Comparison of ENCODE assay signal across 17 cellular contexts in the genomic region with DNA sequence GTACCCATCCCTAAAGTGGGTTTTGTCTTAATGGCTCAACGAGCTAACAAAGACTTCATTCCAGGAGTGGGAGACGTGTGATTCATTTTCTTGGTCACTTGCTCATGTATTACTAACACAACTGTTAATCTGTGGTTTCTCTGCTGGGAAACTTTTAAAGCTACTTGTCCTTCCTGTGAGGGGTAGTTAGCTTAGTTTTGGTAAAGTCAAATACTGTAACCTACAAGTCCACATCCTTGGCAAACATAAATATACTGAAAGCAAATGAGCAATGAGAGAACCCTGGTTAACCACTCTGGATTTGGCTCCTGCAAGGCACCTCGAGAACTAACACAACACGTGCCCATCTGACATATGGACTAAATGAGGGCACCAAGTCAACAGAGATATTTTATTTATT. TPM values are rescaled to one million over a fixed set of nuclear protein-coding genes. Genes with fewer than 3 reads are reported as not detected.
DNase-seq lines count a peak whose midpoint lies in the region; ATAC-seq, FAIRE-seq and TF ChIP-seq lines count a peak whose summit lies in the region.
"Had no signal": no experiment of that assay in that cellular context is flagged by ENCODE, and none has a peak within 500 bp of the region (broad histone marks: within the 10 kb centered on the region; RNA-seq: fewer than 3 reads in every experiment).

No MANE protein-coding gene starts in this region.

- H3K9me3 ChIP-seq in HepG2 (ENCODE audit: low read length), result no peaks in the 10 kb centered on the region
- H3K9me3 ChIP-seq: esophagus muscularis mucosa, lower lobe of right lung, psoas muscle, tibial artery had no signal

- 32% methylated on average over 4 of the region's 4 CpGs for WGBS in HepG2 (ENCODE audit: low lambda C conversion rate)

- in situ Hi-C loops in HepG2 (cut with HindIII; ENCODE audit: extremely low pct_ligation_motif_present, low pct_unique_long_range_greater_than_20kb), result no loop called here

- TF ChIP-seq POLR2A in HepG2 (IDR thresholded peaks at IDR 0.05; ENCODE audit: insufficient read depth in 1 of 2, low read depth in 2 of 2, low read length in 2 of 2), result no peak

- no peak overlapping the region for H2AFZ ChIP-seq in HepG2 (ENCODE audit: low read length)

- no peaks in the 10 kb centered on the region for H3K36me3 ChIP-seq in HepG2 (replicated peaks in 1 of 2; ENCODE audit: control insufficient read depth in 1 of 2, insufficient read depth in 2 of 2, low read length in 2 of 2)
- H3K36me3 ChIP-seq: esophagus muscularis mucosa, lower lobe of right lung, tibial artery had no signal

- ATAC-seq in HG03095 (IDR thresholded peaks at IDR 0.05; ENCODE audit: unreplicated experiment) (no peak), GM19035 (IDR thresholded peaks at IDR 0.05; ENCODE audit: unreplicated experiment) (no peak), HepG2 (no peak)
- ATAC-seq: GM23338, lower lobe of right lung, psoas muscle, T-cell had no signal

- intact Hi-C loops in HepG2 (cut with micrococcal nuclease; ENCODE audit: unreplicated experiment), result loop anchor here (5.0 kb wide), 1 partner anchor 287 kb away; no protein-coding TSS in a partner anchor

- TF ChIP-seq EP300 in HepG2 (IDR thresholded peaks at IDR 0.05; ENCODE audit: low read depth in 2 of 2, low read length in 2 of 2), result no peak
- TF ChIP-seq EP300 in HepG2 (CRISPR knock-in tag; IDR thresholded peaks at IDR 0.05; ENCODE audit: borderline replicate concordance), result no peak

- H4K20me1 ChIP-seq in HepG2 (ENCODE audit: insufficient read depth, low read length), result no peaks in the 10 kb centered on the region

- TF ChIP-seq RAD21 in HepG2 (CRISPR knock-in tag; IDR thresholded peaks at IDR 0.05), result no peak

- DNase-seq in Daoy (ENCODE audit: low read depth), result peak; percentile 86
- DNase-seq in HTR-8/SVneo (ENCODE audit: insufficient read length, low spot score), result peak; percentile 60
- peak; percentile 89 for DNase-seq in astrocyte of the hippocampus (ENCODE audit: low read depth, low spot score)
- DNase-seq in myocyte (ENCODE audit: low read depth), result peak; percentile 69
- no peak for DNase-seq in HepG2 (ENCODE audit: low spot score)
- DNase-seq: anterior cingulate cortex, lower lobe of right lung, NCI-H526, psoas muscle, T-cell, tibial artery had no signal

- H3K79me2 ChIP-seq in HepG2 (ENCODE audit: insufficient read depth, low read length), result no peaks in the 10 kb centered on the region

- TF ChIP-seq CTCF in HepG2 (CRISPR knock-in tag; IDR thresholded peaks at IDR 0.05), result no peak

- no TSS peak for BruUV-seq in HepG2 (replicated peaks; lab: Mats Ljungman, UMichigan)

- POLR2A ChIA-PET in HepG2 (lab: Yijun Ruan, JAX), result no interaction called here

- H3K27me3 ChIP-seq in HepG2 (ENCODE audit: control insufficient read depth in 1 of 2, insufficient read depth in 2 of 2, low read length in 2 of 2), result peaks cover 0 to 3% of the 10 kb centered on the region in 2 experiments; a peak in 2 of 5 replicates

- no peak overlapping the region for H3K27ac ChIP-seq in HepG2 (ENCODE audit: extremely low read length, insufficient read depth, low read length)
- H3K27ac ChIP-seq: esophagus muscularis mucosa, lower lobe of right lung, psoas muscle, tibial artery had no signal

- CTCF ChIA-PET in HepG2 (lab: Yijun Ruan, JAX; ENCODE audit: low intra/inter-chr PET ratio, low total read pairs), result no interaction called here

- peak; percentile 58 for FAIRE-seq in HTR-8/SVneo (lab: Jason Lieb, UNC)
- FAIRE-seq in HepG2 (lab: Jason Lieb, UNC), result no peak

- H3K4me1 ChIP-seq in HepG2 (ENCODE audit: insufficient read depth, low read length), result peaks cover 11% of the 10 kb centered on the region
- H3K4me1 ChIP-seq: psoas muscle had no signal

- no peak overlapping the region for H3K9ac ChIP-seq in HepG2 (ENCODE audit: insufficient read depth, low read depth, low read length)

- no peak overlapping the region for H3K4me3 ChIP-seq in HepG2 (replicated peaks in 1 of 3; ENCODE audit: insufficient read depth in 1 of 3, low read depth in 2 of 3, low read length in 3 of 3)
- H3K4me3 ChIP-seq: esophagus muscularis mucosa, GM23338, lower lobe of right lung, psoas muscle, tibial artery had no signal

- no peak overlapping the region for H3K4me2 ChIP-seq in HepG2 (ENCODE audit: low read depth, low read length)
- H3K4me2 ChIP-seq: GM23338 had no signal

TF ChIP-seq in HepG2, 621 proteins besides CTCF, POLR2A, EP300 and RAD21:
- no peak for TF ChIP-seq DR1 (CRISPR knock-in tag; IDR thresholded peaks at IDR 0.05)
- TF ChIP-seq, protein P1, sequence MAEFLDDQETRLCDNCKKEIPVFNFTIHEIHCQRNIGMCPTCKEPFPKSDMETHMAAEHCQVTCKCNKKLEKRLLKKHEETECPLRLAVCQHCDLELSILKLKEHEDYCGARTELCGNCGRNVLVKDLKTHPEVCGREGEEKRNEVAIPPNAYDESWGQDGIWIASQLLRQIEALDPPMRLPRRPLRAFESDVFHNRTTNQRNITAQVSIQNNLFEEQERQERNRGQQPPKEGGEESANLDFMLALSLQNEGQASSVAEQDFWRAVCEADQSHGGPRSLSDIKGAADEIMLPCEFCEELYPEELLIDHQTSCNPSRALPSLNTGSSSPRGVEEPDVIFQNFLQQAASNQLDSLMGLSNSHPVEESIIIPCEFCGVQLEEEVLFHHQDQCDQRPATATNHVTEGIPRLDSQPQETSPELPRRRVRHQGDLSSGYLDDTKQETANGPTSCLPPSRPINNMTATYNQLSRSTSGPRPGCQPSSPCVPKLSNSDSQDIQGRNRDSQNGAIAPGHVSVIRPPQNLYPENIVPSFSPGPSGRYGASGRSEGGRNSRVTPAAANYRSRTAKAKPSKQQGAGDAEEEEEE (CRISPR knock-in tag; IDR thresholded peaks at IDR 0.05; ENCODE audit: borderline replicate concordance), result no peak
- TF ChIP-seq PCBP1 (IDR thresholded peaks at IDR 0.05; ENCODE audit: borderline replicate concordance, low read depth, low read length), result no peak
- TF ChIP-seq NR1H2 (CRISPR knock-in tag; IDR thresholded peaks at IDR 0.05; ENCODE audit: borderline replicate concordance, low read depth), result no peak
- TF ChIP-seq, protein P2, sequence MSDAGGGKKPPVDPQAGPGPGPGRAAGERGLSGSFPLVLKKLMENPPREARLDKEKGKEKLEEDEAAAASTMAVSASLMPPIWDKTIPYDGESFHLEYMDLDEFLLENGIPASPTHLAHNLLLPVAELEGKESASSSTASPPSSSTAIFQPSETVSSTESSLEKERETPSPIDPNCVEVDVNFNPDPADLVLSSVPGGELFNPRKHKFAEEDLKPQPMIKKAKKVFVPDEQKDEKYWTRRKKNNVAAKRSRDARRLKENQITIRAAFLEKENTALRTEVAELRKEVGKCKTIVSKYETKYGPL (CRISPR knock-in tag; IDR thresholded peaks at IDR 0.05), result no peak
- TF ChIP-seq, protein P3, sequence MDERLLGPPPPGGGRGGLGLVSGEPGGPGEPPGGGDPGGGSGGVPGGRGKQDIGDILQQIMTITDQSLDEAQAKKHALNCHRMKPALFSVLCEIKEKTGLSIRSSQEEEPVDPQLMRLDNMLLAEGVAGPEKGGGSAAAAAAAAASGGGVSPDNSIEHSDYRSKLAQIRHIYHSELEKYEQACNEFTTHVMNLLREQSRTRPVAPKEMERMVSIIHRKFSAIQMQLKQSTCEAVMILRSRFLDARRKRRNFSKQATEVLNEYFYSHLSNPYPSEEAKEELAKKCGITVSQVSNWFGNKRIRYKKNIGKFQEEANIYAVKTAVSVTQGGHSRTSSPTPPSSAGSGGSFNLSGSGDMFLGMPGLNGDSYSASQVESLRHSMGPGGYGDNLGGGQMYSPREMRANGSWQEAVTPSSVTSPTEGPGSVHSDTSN (CRISPR knock-in tag; IDR thresholded peaks at IDR 0.05), result no peak
- TF ChIP-seq TBL1XR1 (IDR thresholded peaks at IDR 0.05; ENCODE audit: borderline replicate concordance, low read length, partially characterized antibody), result no peak
- no peak for TF ChIP-seq REL (CRISPR knock-in tag; conservative IDR thresholded peaks at IDR 0.05)
- TF ChIP-seq ZNF577 (CRISPR knock-in tag; IDR thresholded peaks at IDR 0.05; ENCODE audit: borderline replicate concordance, low read depth), result no peak
- TF ChIP-seq ZNF17 (CRISPR knock-in tag; IDR thresholded peaks at IDR 0.05), result no peak
- TF ChIP-seq, protein P4, sequence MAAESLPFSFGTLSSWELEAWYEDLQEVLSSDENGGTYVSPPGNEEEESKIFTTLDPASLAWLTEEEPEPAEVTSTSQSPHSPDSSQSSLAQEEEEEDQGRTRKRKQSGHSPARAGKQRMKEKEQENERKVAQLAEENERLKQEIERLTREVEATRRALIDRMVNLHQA (CRISPR knock-in tag; IDR thresholded peaks at IDR 0.05), result no peak

RNA-seq across cellular contexts. Expression of a gene that starts 19.9 kb away (rescaled TPM):
- not detected in 2 replicates for total RNA-seq in Daoy (2014; rRNA removed; shearing (Covaris generic))
- 1.1 and 1.3 TPM in 2 replicates for total RNA-seq in myocyte
- 1.5 TPM for polyA plus RNA-seq in myocyte (2012)
- not detected in 2 replicates for total RNA-seq in HepG2 (2016; rRNA removed; fragmentation: Illumina TruSeq; extraction: Trizol)
- total RNA-seq in HepG2 (2016; cell fraction: cytosol; rRNA removed; fragmentation: Illumina TruSeq; extraction: Trizol; ENCODE audit: low read depth), result not detected in 2 replicates
- not detected in 2 replicates for total RNA-seq in HepG2 (2016; cell fraction: insoluble cytoplasmic fraction; rRNA removed; fragmentation: Illumina TruSeq; extraction: Trizol)
- total RNA-seq in HepG2 (2016; cell fraction: membrane; rRNA removed; fragmentation: Illumina TruSeq; extraction: Trizol), result not detected in 2 replicates
- total RNA-seq in HepG2 (2016; cell fraction: nucleus; rRNA removed; fragmentation: Illumina TruSeq; extraction: Trizol), result not detected in 2 replicates
- polyA plus RNA-seq in HepG2 (2011; rRNA removed), result not detected in 2 replicates
- not detected in 2 replicates for polyA plus RNA-seq in HepG2 (2011; cell fraction: cytosol; rRNA removed)
- not detected in 2 replicates for polyA plus RNA-seq in HepG2 (2011; cell fraction: nucleus; rRNA removed)
- polyA plus RNA-seq in HepG2 (2012), result not detected in 2 replicates
- not detected in 2 replicates for polyA plus RNA-seq in HepG2 (2016; cell fraction: cytosol; fragmentation: Illumina TruSeq; extraction: Trizol; ENCODE audit: low read depth)
- not detected in 2 replicates for polyA plus RNA-seq in HepG2 (2016; cell fraction: insoluble cytoplasmic fraction; fragmentation: Illumina TruSeq; extraction: Trizol; ENCODE audit: low read depth)
- polyA plus RNA-seq in HepG2 (2016; cell fraction: membrane; fragmentation: Illumina TruSeq; extraction: Trizol; ENCODE audit: low read depth), result not detected in 2 replicates
- polyA plus RNA-seq in HepG2 (2016; cell fraction: nucleus; fragmentation: Illumina TruSeq; extraction: Trizol; ENCODE audit: insufficient read depth, low read depth), result not detected in 2 replicates
- 2.3 TPM in 1 of 2 replicates, not detected in the other for polyA minus RNA-seq in HepG2 (2011; rRNA and poly(A)+ RNA removed; ENCODE audit: low replicate concordance)
- not detected in 2 replicates for polyA minus RNA-seq in HepG2 (2011; cell fraction: cytosol; rRNA and poly(A)+ RNA removed)
- polyA minus RNA-seq in HepG2 (2011; cell fraction: nucleus; rRNA and poly(A)+ RNA removed), result not detected in 2 replicates
- total RNA-seq: activated CD8-positive, alpha-beta memory T cell treated with anti-CD3 and anti-CD28 coated beads for 36 hours; G401; lower lobe of right lung had no signal
- polyA plus RNA-seq: GM23338 had no signal
